In the genomic region with DNA sequence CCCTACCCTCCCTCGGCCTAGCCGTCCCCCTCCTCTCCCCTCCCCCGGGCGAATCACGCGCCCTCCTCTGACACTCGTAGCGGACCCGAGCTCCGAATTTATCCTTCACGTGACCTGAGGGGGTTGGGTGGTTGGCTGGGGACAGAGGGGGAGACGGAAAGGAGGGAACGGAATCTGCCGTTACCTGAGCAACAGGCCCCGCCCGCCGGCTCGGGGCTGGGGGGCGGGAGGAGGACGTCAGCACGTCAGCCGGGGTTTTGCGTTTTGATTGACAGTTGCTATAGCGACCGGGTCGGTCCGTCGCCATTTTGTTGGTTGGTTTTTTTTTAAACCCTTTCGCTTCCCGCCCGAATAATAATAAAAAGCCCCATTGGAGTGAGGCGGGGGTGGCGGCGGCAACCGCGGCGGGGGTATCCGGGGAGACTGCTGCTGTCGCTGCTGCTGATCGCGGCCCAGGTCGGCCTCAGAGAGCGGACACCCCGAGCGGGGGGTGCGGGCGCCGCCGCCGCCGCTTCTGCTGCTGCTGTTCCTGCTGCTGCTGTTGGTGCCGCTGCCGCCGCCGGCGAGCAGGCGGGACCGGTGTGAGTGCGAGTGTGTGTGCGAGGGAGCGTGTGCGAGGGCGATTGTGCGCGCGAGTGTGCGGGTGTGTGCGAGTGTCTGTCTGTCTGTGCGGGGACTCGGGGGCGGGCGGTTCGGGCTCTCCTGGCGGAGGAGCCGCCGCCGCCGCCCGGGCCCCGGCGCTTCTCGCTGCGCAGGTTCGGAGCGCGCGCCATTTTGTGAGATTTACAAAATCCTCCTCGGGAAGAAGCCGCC, we compare ENCODE assay signal across 8 cellular contexts. TPM values are rescaled to one million over a fixed set of nuclear protein-coding genes. Genes with fewer than 3 reads are reported as not detected.
DNase-seq lines count a peak whose midpoint lies in the region; ATAC-seq and TF ChIP-seq lines count a peak whose summit lies in the region.

DYRK1A (plus strand) TSS at position 286 of the 813 bp plus-strand sequence. CDS start 53,602 bp downstream, outside the sequence.

- H3K4me3 Mint-ChIP-seq in activated CD4-positive, alpha-beta T cell treated with anti-CD3 and anti-CD28 coated beads for 36 hours = peak within 1 kb of the TSS; percentile 99

- intact Hi-C loops in activated CD4-positive, alpha-beta T cell treated with anti-CD3 and anti-CD28 coated beads for 36 hours (cut with DNase I, micrococcal nuclease) = loop anchor here (1.0 to 10.0 kb wide), 16 partner anchors 68 to 1981 kb away; partner anchors contain the start of genes PIGP (in 2 of the 2), TTC3 (in 2 of the 2), VPS26C (in 2 of the 2) and DOP1B (in 1 of the 2)

- H3K4me1 Mint-ChIP-seq in activated CD4-positive, alpha-beta T cell treated with anti-CD3 and anti-CD28 coated beads for 36 hours = peaks cover 42% of the 10 kb centered on the region

- H3K27me3 ChIP-seq in kidney epithelial cell (ENCODE audit: control insufficient read depth, insufficient read depth, low read length) = no peaks in the 10 kb centered on the region

- no peaks in the 10 kb centered on the region for H3K9me3 Mint-ChIP-seq in activated CD4-positive, alpha-beta T cell treated with anti-CD3 and anti-CD28 coated beads for 36 hours (ENCODE audit: low read depth)

- DNase-seq in Ammon's horn (ENCODE audit: low spot score) (peak; percentile 99), GM19238 (ENCODE audit: insufficient read length, low spot score) (peak; percentile 96), NCI-H524 (lab: John Stamatoyannopoulos, UW) (peak; percentile 100), choroid plexus epithelial cell (ENCODE audit: low read depth) (peak; percentile 100), kidney epithelial cell (ENCODE audit: low read depth) (peak; percentile 90)
- DNase-seq in activated CD4-positive, alpha-beta T cell treated with anti-CD3 and anti-CD28 coated beads for 36 hours = peak; percentile 98
- DNase-seq in stimulated activated CD4-positive, alpha-beta T cell treated with anti-CD3 and anti-CD28 coated beads, Interleukin-15, amount 100 ng/mL, for 48 hours (ENCODE audit: low read depth in 2 of 2) = peak; percentile 95 to 97

- CTCF ChIA-PET in activated CD4-positive, alpha-beta T cell treated with anti-CD3 and anti-CD28 coated beads for 36 hours (lab: Charles Lee) = no interaction called here

- H3K27ac Mint-ChIP-seq in activated CD4-positive, alpha-beta T cell treated with anti-CD3 and anti-CD28 coated beads for 36 hours = peak within 1 kb of the TSS; percentile 100

- H3K27me3 Mint-ChIP-seq in activated CD4-positive, alpha-beta T cell treated with anti-CD3 and anti-CD28 coated beads for 36 hours = no peaks in the 10 kb centered on the region

- H3K4me3 ChIP-seq in choroid plexus epithelial cell (ENCODE audit: low read depth, low read length) = peak within 1 kb of the TSS; percentile 93
- H3K4me3 ChIP-seq in kidney epithelial cell (ENCODE audit: low read depth, low read length) = peak within 1 kb of the TSS; percentile 88

- POLR2A ChIA-PET in activated CD4-positive, alpha-beta T cell treated with anti-CD3 and anti-CD28 coated beads for 36 hours (lab: Charles Lee) = interaction anchor here (0.5 to 2.8 kb wide), 6 partner anchors 7 to 197 kb away, joined by 3 to 17 read pairs (median 5); partner anchors contain the start of gene VPS26C

- ATAC-seq in HG03442 (IDR thresholded peaks at IDR 0.05; ENCODE audit: unreplicated experiment) = peak; percentile 55
- ATAC-seq in activated CD4-positive, alpha-beta T cell treated with anti-CD3 and anti-CD28 coated beads for 36 hours = peak; percentile 82

- peaks cover 12% of the 10 kb centered on the region for H3K36me3 Mint-ChIP-seq in activated CD4-positive, alpha-beta T cell treated with anti-CD3 and anti-CD28 coated beads for 36 hours (ENCODE audit: low read depth)

- H3K36me3 ChIP-seq in kidney epithelial cell (ENCODE audit: control insufficient read depth, insufficient read depth, low read length) = no peaks in the 10 kb centered on the region

- no peak for TF ChIP-seq CTCF in choroid plexus epithelial cell (conservative IDR thresholded peaks at IDR 0.05; ENCODE audit: low read depth, low read length)
- no peak for TF ChIP-seq CTCF in kidney epithelial cell (IDR thresholded peaks at IDR 0.05; ENCODE audit: insufficient read depth, low read length, poor library complexity, severe bottlenecking)

RNA-seq across cellular contexts. Expression of gene DYRK1A, which starts in this region (rescaled TPM):
- 10 to 100 TPM; 51.1 to 76.9 TPM for total RNA-seq in activated CD4-positive, alpha-beta T cell treated with anti-CD3 and anti-CD28 coated beads for 36 hours
- 41.7 and 53.1 TPM in 2 replicates for total RNA-seq in kidney epithelial cell

Comparison
In these comparisons a context has a peak if more than half of its experiments do, and no peak if none do; other contexts are left out.
1. Peak in every context shown above with its lines: DNase-seq, ATAC-seq and H3K4me3 ChIP-seq.